In the genomic region with DNA sequence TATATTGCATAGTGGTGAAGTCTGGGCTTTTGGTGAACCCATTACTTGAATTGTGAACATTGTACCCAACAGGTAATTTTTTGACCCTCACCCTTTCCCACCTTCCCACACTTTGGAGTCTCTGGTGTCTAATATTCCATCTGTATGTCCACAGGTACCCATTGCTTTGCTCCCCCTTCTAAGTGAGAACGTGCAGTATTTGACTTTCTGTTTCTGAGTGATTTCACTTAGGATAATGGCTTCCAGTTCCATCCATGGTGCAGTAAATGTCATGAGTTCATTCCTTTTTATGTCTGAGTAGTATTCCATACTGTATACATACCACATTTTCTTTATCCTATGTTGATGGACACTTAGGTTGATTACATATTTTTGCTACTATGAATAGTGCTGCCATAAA, we compare ENCODE assay signal across 15 cellular contexts.
DNase-seq lines count a peak whose midpoint lies in the region; TF ChIP-seq lines count a peak whose summit lies in the region.
"Had no signal": no experiment of that assay in that cellular context is flagged by ENCODE, and none has a peak within 500 bp of the region (broad histone marks: within the 10 kb centered on the region; RNA-seq: fewer than 3 reads in every experiment).

No MANE protein-coding gene starts in this region.

- no peak overlapping the region for H3K4me3 Mint-ChIP-seq in HFFc6
- H3K4me3 Mint-ChIP-seq in activated T-helper 2 cell treated with anti-CD3 and anti-CD28 coated beads, Interferon-gamma antibody, Interleukin-2, Interleukin-4, amounts not matched to agents 10 μg/mL and 5 μg/mL and 100 μg/mL, durations not matched to agents 14 hours and 24 hours and 36 hours (ENCODE audit: low read depth), result no peak overlapping the region
- H3K4me3 Mint-ChIP-seq: CD4-positive, alpha-beta memory T cell had no signal

- intact Hi-C loops in activated T-helper 2 cell treated with anti-CD3 and anti-CD28 coated beads, Interferon-gamma antibody, Interleukin-2, Interleukin-4, amounts not matched to agents 10 μg/mL and 5 μg/mL and 100 μg/mL, durations not matched to agents 14 hours and 24 hours and 36 hours (cut with micrococcal nuclease), result loop anchor here (5.0 kb wide), 2 partner anchors 200 to 995 kb away; a partner anchor contains a TSS
- intact Hi-C loops in spleen (cut with DNase I; ENCODE audit: low total_unique reads), result no loop called here

- no peaks in the 10 kb centered on the region for H3K36me3 ChIP-seq in HEK293 (ENCODE audit: control insufficient read depth in 2 of 2, insufficient read depth in 1 of 2, low read length in 2 of 2)
- H3K36me3 ChIP-seq in spleen, result no peaks in the 10 kb centered on the region
- H3K36me3 ChIP-seq: HAP-1 had no signal

- H3K4me1 ChIP-seq in HEK293 (ENCODE audit: control insufficient read depth, insufficient read depth, low read length) (peaks cover 15% of the 10 kb centered on the region), spleen (peaks cover 0 to 14% (median 0%) of the 10 kb centered on the region in 6 donors)
- H3K4me1 ChIP-seq: HAP-1 had no signal

- H3K9me3 Mint-ChIP-seq in HFFc6, result no peaks in the 10 kb centered on the region
- H3K9me3 Mint-ChIP-seq in activated T-helper 2 cell treated with anti-CD3 and anti-CD28 coated beads, Interferon-gamma antibody, Interleukin-2, Interleukin-4, amounts not matched to agents 10 μg/mL and 5 μg/mL and 100 μg/mL, durations not matched to agents 14 hours and 24 hours and 36 hours, result peaks cover 5% of the 10 kb centered on the region

- TF ChIP-seq POLR2A in spleen (IDR thresholded peaks at IDR 0.05), result no peak

- DNase-seq in HFFc6 (no peak), NCI-H345 treated with DMSO at 0.1 percent for 48 hours (lab: John Stamatoyannopoulos, UW; ENCODE audit: unreplicated experiment) (no peak), spleen (no peak), NCI-H2107 treated with DMSO at 0.1 percent for 48 hours (lab: John Stamatoyannopoulos, UW; ENCODE audit: unreplicated experiment) (no peak)
- DNase-seq in activated T-helper 2 cell treated with anti-CD3 and anti-CD28 coated beads, Interferon-gamma antibody, Interleukin-2, Interleukin-4, amounts not matched to agents 10 μg/mL and 5 μg/mL and 100 μg/mL, durations not matched to agents 14 hours and 24 hours and 36 hours (ENCODE audit: low spot score), result no peak
- DNase-seq: C1 segment of cervical spinal cord; Calu3; CD4-positive, alpha-beta memory T cell; COR-L47; DMS53; DMS79 treated with DMSO at 0.1 percent for 48 hours; GF-D8; GOT3 had no signal

- H3K4me3 ChIP-seq in HEK293 (ENCODE audit: low read depth, low read length), result no peak overlapping the region
- no peak overlapping the region for H3K4me3 ChIP-seq in spleen
- H3K4me3 ChIP-seq: HAP-1 had no signal

- H3K9me3 ChIP-seq in HEK293 (ENCODE audit: control insufficient read depth, insufficient read depth, low read depth, low read length), result no peaks in the 10 kb centered on the region
- H3K9me3 ChIP-seq in spleen, result peaks cover 0 to 2% (median under 1%) of the 10 kb centered on the region in 8 donors
- H3K9me3 ChIP-seq: HAP-1 had no signal

- POLR2A ChIA-PET in HEK293 (lab: Yijun Ruan, JAX), result no interaction called here

- H3K27ac Mint-ChIP-seq in HFFc6, result peak overlapping the region; percentile 21; the same call in 1 of the 2 replicates
- peak overlapping the region; percentile 67 for H3K27ac Mint-ChIP-seq in activated T-helper 2 cell treated with anti-CD3 and anti-CD28 coated beads, Interferon-gamma antibody, Interleukin-2, Interleukin-4, amounts not matched to agents 10 μg/mL and 5 μg/mL and 100 μg/mL, durations not matched to agents 14 hours and 24 hours and 36 hours

- CTCF ChIA-PET in HEK293 (lab: Yijun Ruan, JAX), result interaction anchor here (0.6 kb wide), 1 partner anchor 865 kb away, joined by 3 read pairs; no protein-coding TSS in a partner anchor

- no peaks in the 10 kb centered on the region for H3K27me3 Mint-ChIP-seq in HFFc6 (ENCODE audit: insufficient read depth)
- H3K27me3 Mint-ChIP-seq in activated T-helper 2 cell treated with anti-CD3 and anti-CD28 coated beads, Interferon-gamma antibody, Interleukin-2, Interleukin-4, amounts not matched to agents 10 μg/mL and 5 μg/mL and 100 μg/mL, durations not matched to agents 14 hours and 24 hours and 36 hours (ENCODE audit: low read depth), result no peaks in the 10 kb centered on the region
- H3K27me3 Mint-ChIP-seq: CD4-positive, alpha-beta memory T cell had no signal

- TF ChIP-seq CTCF in HEK293 (tag by site-specific recombination; IDR thresholded peaks at IDR 0.05) (no peak), HFFc6 (IDR thresholded peaks at IDR 0.05) (no peak), spleen (IDR thresholded peaks at IDR 0.05 in 8 of 11, conservative IDR thresholded peaks at IDR 0.05 in 3 of 11) (no peak)

- peaks cover 39% of the 10 kb centered on the region for H3K4me1 Mint-ChIP-seq in HFFc6 (ENCODE audit: low read depth)
- H3K4me1 Mint-ChIP-seq in activated T-helper 2 cell treated with anti-CD3 and anti-CD28 coated beads, Interferon-gamma antibody, Interleukin-2, Interleukin-4, amounts not matched to agents 10 μg/mL and 5 μg/mL and 100 μg/mL, durations not matched to agents 14 hours and 24 hours and 36 hours (ENCODE audit: low read depth), result peaks cover 45% of the 10 kb centered on the region

- H3K27me3 ChIP-seq in spleen (replicated peaks in 1 of 7), result no peaks in the 10 kb centered on the region

- no peaks in the 10 kb centered on the region for H3K36me3 Mint-ChIP-seq in HFFc6 (ENCODE audit: low read depth)
- H3K36me3 Mint-ChIP-seq in activated T-helper 2 cell treated with anti-CD3 and anti-CD28 coated beads, Interferon-gamma antibody, Interleukin-2, Interleukin-4, amounts not matched to agents 10 μg/mL and 5 μg/mL and 100 μg/mL, durations not matched to agents 14 hours and 24 hours and 36 hours (ENCODE audit: low read depth), result peaks cover 7% of the 10 kb centered on the region

- no peak overlapping the region for H3K27ac ChIP-seq in HEK293 (ENCODE audit: extremely low read depth, low read depth, low read length)
- H3K27ac ChIP-seq in spleen, result no peak overlapping the region

- WGBS in spleen, 5 donors, result 90 to 97% (median 92%) methylated on average over 1 of the region's 1 CpG

TF ChIP-seq in HEK293, 187 proteins besides CTCF, POLR2A, EP300 and RAD21:
- TF ChIP-seq, protein P1, sequence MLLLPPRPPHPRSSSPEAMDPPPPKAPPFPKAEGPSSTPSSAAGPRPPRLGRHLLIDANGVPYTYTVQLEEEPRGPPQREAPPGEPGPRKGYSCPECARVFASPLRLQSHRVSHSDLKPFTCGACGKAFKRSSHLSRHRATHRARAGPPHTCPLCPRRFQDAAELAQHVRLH (tag by site-specific recombination; IDR thresholded peaks at IDR 0.05), result peak; percentile 68; the same call in 1 of the 2 replicates
- TF ChIP-seq ZNF214 (tag by site-specific recombination; IDR thresholded peaks at IDR 0.05; ENCODE audit: borderline replicate concordance) (no peak), RBAK (tag by site-specific recombination; IDR thresholded peaks at IDR 0.05) (no peak), ZNF354C (tag by site-specific recombination; IDR thresholded peaks at IDR 0.05; ENCODE audit: borderline replicate concordance, low read depth) (no peak), ZNF146 (tag by site-specific recombination; IDR thresholded peaks at IDR 0.05) (peak; percentile 99)
- TF ChIP-seq, protein P2, sequence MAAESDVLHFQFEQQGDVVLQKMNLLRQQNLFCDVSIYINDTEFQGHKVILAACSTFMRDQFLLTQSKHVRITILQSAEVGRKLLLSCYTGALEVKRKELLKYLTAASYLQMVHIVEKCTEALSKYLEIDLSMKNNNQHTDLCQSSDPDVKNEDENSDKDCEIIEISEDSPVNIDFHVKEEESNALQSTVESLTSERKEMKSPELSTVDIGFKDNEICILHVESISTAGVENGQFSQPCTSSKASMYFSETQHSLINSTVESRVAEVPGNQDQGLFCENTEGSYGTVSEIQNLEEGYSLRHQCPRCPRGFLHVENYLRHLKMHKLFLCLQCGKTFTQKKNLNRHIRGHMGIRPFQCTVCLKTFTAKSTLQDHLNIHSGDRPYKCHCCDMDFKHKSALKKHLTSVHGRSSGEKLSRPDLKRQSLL (tag by site-specific recombination; IDR thresholded peaks at IDR 0.05), result no peak
